ENCODE assay signal across 9 cellular contexts in the genomic region with DNA sequence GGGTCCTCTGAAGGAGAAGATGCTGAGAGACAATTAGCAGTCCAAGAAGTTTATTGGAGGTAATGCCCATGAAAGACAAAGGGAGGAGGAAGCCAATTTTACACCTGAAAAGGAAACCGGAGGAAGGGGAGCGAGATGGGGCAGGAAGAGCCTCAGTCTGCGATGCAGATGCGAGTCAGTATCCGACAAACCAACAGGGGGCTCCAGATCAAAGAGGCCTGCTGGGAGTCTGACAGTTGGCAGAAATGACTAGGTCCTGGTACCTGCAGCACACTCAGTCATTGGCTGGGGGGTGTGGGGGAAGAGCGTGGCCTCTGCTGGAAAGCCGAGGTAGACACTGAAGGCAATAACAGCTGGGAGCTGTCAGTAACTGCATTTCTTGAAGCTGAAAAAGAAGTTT.
DNase-seq lines count a peak whose midpoint lies in the region; ATAC-seq and TF ChIP-seq lines count a peak whose summit lies in the region.
"Had no signal": no experiment of that assay in that cellular context is flagged by ENCODE, and none has a peak within 500 bp of the region (broad histone marks: within the 10 kb centered on the region; RNA-seq: fewer than 3 reads in every experiment).

No MANE protein-coding gene starts in this region.

- POLR2A ChIA-PET in activated CD4-positive, alpha-beta memory T cell treated with anti-CD3 and anti-CD28 coated beads for 36 hours (lab: Charles Lee) = no interaction called here
- POLR2A ChIA-PET in activated CD4-positive, alpha-beta memory T cell treated with anti-CD3 and anti-CD28 coated beads, Interleukin-2, amount 10 ng/mL, durations not matched to agents 7 days and 5 days (lab: Charles Lee) = no interaction called here

- H3K4me1 ChIP-seq in GM23338 (ENCODE audit: insufficient read depth) = peaks cover 45% of the 10 kb centered on the region
- H3K4me1 ChIP-seq in HUES48 (ENCODE audit: control insufficient read depth, insufficient read depth, low read length) = peaks cover 39% of the 10 kb centered on the region

- H3K4me3 ChIP-seq in GM23338 (peak overlapping the region; percentile 29; the same call in 1 of the 2 replicates), HUES48 (ENCODE audit: low read depth, low read length) (no peak overlapping the region)

- no peak overlapping the region for H3K27ac ChIP-seq in GM23338 (ENCODE audit: low read depth)
- H3K27ac ChIP-seq in HUES48 (ENCODE audit: low read depth, low read length) = peak overlapping the region; percentile 11

- no peak overlapping the region for H2AFZ ChIP-seq in GM23338

- H3K9me3 Mint-ChIP-seq in activated CD4-positive, alpha-beta memory T cell treated with anti-CD3 and anti-CD28 coated beads for 36 hours = no peaks in the 10 kb centered on the region
- no peaks in the 10 kb centered on the region for H3K9me3 Mint-ChIP-seq in activated CD4-positive, alpha-beta memory T cell treated with anti-CD3 and anti-CD28 coated beads, Interleukin-2, amount 10 ng/mL, durations not matched to agents 7 days and 5 days
- H3K9me3 Mint-ChIP-seq in GM23338 = no peaks in the 10 kb centered on the region; the same call in 2 of the 3 replicates

- H3K9me2 ChIP-seq in GM23338 (ENCODE audit: insufficient read depth) = no peaks in the 10 kb centered on the region; the same call in 1 of the 2 replicates

- H4K20me1 ChIP-seq in GM23338 (replicated peaks; ENCODE audit: insufficient read depth) = no peaks in the 10 kb centered on the region

- H3K4me2 ChIP-seq in GM23338 = peak overlapping the region; percentile 67

- peak; percentile 47 to 55 for TF ChIP-seq CTCF in GM23338 (conservative IDR thresholded peaks at IDR 0.05; ENCODE audit: low read depth in 2 of 2)

- no peaks in the 10 kb centered on the region for H3K27me3 Mint-ChIP-seq in activated CD4-positive, alpha-beta memory T cell treated with anti-CD3 and anti-CD28 coated beads for 36 hours
- no peaks in the 10 kb centered on the region for H3K27me3 Mint-ChIP-seq in activated CD4-positive, alpha-beta memory T cell treated with anti-CD3 and anti-CD28 coated beads, Interleukin-2, amount 10 ng/mL, durations not matched to agents 7 days and 5 days
- peaks cover 2% of the 10 kb centered on the region for H3K27me3 Mint-ChIP-seq in GM23338 (ENCODE audit: insufficient read depth, low read depth, poor library complexity)

- H3K36me3 ChIP-seq in GM23338 (ENCODE audit: insufficient read depth) (no peaks in the 10 kb centered on the region), HUES48 (ENCODE audit: control insufficient read depth, insufficient read depth, low read length) (no peaks in the 10 kb centered on the region)

- H3F3A ChIP-seq in GM23338 (replicated peaks; ENCODE audit: low read depth) = no peaks in the 10 kb centered on the region

- H3K9me3 ChIP-seq in HUES48 (ENCODE audit: control insufficient read depth, insufficient read depth, low read length) = no peaks in the 10 kb centered on the region

- H3K79me2 ChIP-seq in GM23338 (replicated peaks; ENCODE audit: insufficient read depth) = no peaks in the 10 kb centered on the region

- CTCF ChIA-PET in activated CD4-positive, alpha-beta memory T cell treated with anti-CD3 and anti-CD28 coated beads for 36 hours (lab: Charles Lee) = no interaction called here
- CTCF ChIA-PET in activated CD4-positive, alpha-beta memory T cell treated with anti-CD3 and anti-CD28 coated beads, Interleukin-2, amount 10 ng/mL, durations not matched to agents 7 days and 5 days (lab: Charles Lee) = no interaction called here

- no peak overlapping the region for H3K9ac ChIP-seq in HUES48 (ENCODE audit: low read depth, low read length)

- H3K4me3 Mint-ChIP-seq in activated CD4-positive, alpha-beta memory T cell treated with anti-CD3 and anti-CD28 coated beads for 36 hours = no peak overlapping the region
- H3K4me3 Mint-ChIP-seq in activated CD4-positive, alpha-beta memory T cell treated with anti-CD3 and anti-CD28 coated beads, Interleukin-2, amount 10 ng/mL, durations not matched to agents 7 days and 5 days = no peak overlapping the region
- H3K4me3 Mint-ChIP-seq in GM23338 = no peak overlapping the region; the same call in 2 of the 3 replicates

- peak; percentile 23 for DNase-seq in activated CD4-positive, alpha-beta memory T cell treated with anti-CD3 and anti-CD28 coated beads for 36 hours
- DNase-seq in activated CD4-positive, alpha-beta memory T cell treated with anti-CD3 and anti-CD28 coated beads, Interleukin-2, amount 10 ng/mL, durations not matched to agents 7 days and 5 days = no peak
- peak; percentile 88 for DNase-seq in GM23338 (ENCODE audit: low spot score)
- peak; percentile 24 for DNase-seq in left kidney (ENCODE audit: low read depth, low spot score)
- no peak for DNase-seq in GOT3 (lab: John Stamatoyannopoulos, UW)
- DNase-seq in DMS79 (lab: John Stamatoyannopoulos, UW) = no peak
- DNase-seq in NCI-H1436 treated with DMSO at 0.1 percent for 48 hours (lab: John Stamatoyannopoulos, UW) = no peak
- DNase-seq: left cardiac atrium had no signal

- peak; percentile 97 for ATAC-seq in GM23338
- ATAC-seq: left cardiac atrium had no signal

- H3K27ac Mint-ChIP-seq in activated CD4-positive, alpha-beta memory T cell treated with anti-CD3 and anti-CD28 coated beads for 36 hours = no peak overlapping the region
- H3K27ac Mint-ChIP-seq in activated CD4-positive, alpha-beta memory T cell treated with anti-CD3 and anti-CD28 coated beads, Interleukin-2, amount 10 ng/mL, durations not matched to agents 7 days and 5 days = no peak overlapping the region
- H3K27ac Mint-ChIP-seq in GM23338 = no peak overlapping the region

- intact Hi-C loops in activated CD4-positive, alpha-beta memory T cell treated with anti-CD3 and anti-CD28 coated beads for 36 hours (cut with micrococcal nuclease) = no loop called here

- no peaks in the 10 kb centered on the region for H3K4me1 Mint-ChIP-seq in activated CD4-positive, alpha-beta memory T cell treated with anti-CD3 and anti-CD28 coated beads for 36 hours (ENCODE audit: low read depth)
- no peaks in the 10 kb centered on the region for H3K4me1 Mint-ChIP-seq in activated CD4-positive, alpha-beta memory T cell treated with anti-CD3 and anti-CD28 coated beads, Interleukin-2, amount 10 ng/mL, durations not matched to agents 7 days and 5 days
- H3K4me1 Mint-ChIP-seq in GM23338 = peaks cover 43% of the 10 kb centered on the region

- no peaks in the 10 kb centered on the region for H3K27me3 ChIP-seq in GM23338 (ENCODE audit: insufficient read depth)
- no peaks in the 10 kb centered on the region for H3K27me3 ChIP-seq in HUES48 (ENCODE audit: control insufficient read depth, insufficient read depth, low read length)

- no peaks in the 10 kb centered on the region for H3K36me3 Mint-ChIP-seq in activated CD4-positive, alpha-beta memory T cell treated with anti-CD3 and anti-CD28 coated beads for 36 hours
- no peaks in the 10 kb centered on the region for H3K36me3 Mint-ChIP-seq in activated CD4-positive, alpha-beta memory T cell treated with anti-CD3 and anti-CD28 coated beads, Interleukin-2, amount 10 ng/mL, durations not matched to agents 7 days and 5 days (ENCODE audit: low read depth)
- H3K36me3 Mint-ChIP-seq in GM23338 (ENCODE audit: low read depth) = peaks cover 13% of the 10 kb centered on the region; the same call in 2 of the 3 replicates

TF ChIP-seq in GM23338, 12 proteins besides CTCF, POLR2A, EP300 and RAD21 (continues in another document):
- TF ChIP-seq CREB1 (CRISPR knock-in tag; IDR thresholded peaks at IDR 0.05; ENCODE audit: low read depth) (peak; percentile 60), NANOG (IDR thresholded peaks at IDR 0.05; ENCODE audit: borderline replicate concordance) (peak; percentile 65; the same call in 1 of the 2 replicates), EZH2phosphoT487 (IDR thresholded peaks at IDR 0.05; ENCODE audit: unreplicated experiment) (no peak), ZNF114 (CRISPR knock-in tag; IDR thresholded peaks at IDR 0.05) (peak; percentile 93; the same call in 1 of the 2 replicates)

Comparison
In these comparisons a context has a peak if more than half of its experiments do, and no peak if none do; other contexts are left out.
1. DNase-seq: peak in activated CD4-positive, alpha-beta memory T cell treated with anti-CD3 and anti-CD28 coated beads for 36 hours (single experiment), GM23338 (single experiment) and left kidney (single experiment); none in activated CD4-positive, alpha-beta memory T cell treated with anti-CD3 and anti-CD28 coated beads, Interleukin-2, amount 10 ng/mL, durations not matched to agents 7 days and 5 days (single experiment), GOT3 (single experiment), DMS79 (single experiment) and NCI-H1436 treated with DMSO at 0.1 percent for 48 hours (single experiment).